ENCODE assay signal across 1 cellular context in the genomic region with DNA sequence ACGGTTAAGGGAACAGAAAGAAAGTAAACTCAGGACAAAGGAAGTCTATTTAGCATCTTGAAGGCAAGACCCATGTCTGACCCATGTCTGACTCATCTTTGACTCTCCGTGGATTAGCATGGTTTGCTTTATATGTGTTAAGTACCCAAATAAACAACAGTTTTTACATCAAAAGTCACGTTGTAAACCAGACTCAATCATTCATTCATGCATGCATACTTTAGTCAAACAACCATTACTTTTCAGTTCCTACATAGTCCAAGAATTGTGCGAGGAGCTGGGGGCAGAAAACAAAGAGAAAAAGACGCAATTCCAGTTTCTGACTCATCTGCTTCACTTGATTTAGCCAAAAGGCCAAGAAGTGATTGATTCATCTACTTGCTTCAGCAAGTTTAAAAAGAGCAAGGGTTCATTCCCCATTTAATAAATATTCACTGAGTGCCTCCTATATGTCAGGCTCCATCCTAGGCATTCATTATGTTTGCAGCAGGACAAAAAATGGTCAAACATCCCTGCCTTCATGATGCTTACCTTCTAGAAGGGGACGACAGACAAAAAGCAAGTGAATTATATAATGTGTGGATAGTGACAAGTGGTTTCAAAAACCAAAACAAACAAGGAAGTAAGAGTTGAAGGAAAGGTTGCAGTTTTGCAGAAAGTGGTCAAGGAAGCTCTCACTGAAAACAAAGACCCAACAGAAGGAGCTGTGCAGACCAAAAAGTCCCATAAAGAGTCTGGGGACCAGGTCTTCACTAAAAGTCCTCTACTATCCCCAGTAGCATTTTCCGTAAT.
TF ChIP-seq lines count a peak whose summit lies in the region.

No MANE protein-coding gene starts in this region.

TF ChIP-seq in A549, 52 proteins besides CTCF, POLR2A, EP300 and RAD21 (continued from another document):
- peak; percentile 96 for TF ChIP-seq JUNB (IDR thresholded peaks at IDR 0.05)
- no peak for TF ChIP-seq FOSB (CRISPR knock-in tag; IDR thresholded peaks at IDR 0.05)
